20 cellular contexts compared by ENCODE assay signal in the genomic region with DNA sequence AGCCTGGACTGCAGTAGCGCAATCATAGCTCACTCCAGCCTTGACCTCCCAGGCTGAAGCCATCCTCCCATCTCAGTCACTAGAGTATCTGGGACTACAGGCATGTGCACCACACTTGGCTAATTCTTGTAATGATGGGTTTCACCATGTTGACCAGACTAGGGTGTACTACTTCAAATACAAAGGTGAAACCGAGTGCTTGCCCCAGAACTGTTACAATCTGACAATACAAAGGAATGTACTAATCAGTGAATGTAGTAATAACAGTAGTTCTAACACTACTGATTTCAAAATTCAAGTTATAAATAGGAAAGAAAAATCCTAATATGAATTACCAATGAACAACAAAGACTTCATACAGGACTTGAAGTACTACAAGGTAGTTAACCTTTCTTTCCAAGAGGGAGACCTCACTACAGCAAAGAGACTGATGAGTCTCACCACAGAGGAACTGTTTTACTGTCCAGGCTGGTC. TPM values are rescaled to one million over a fixed set of nuclear protein-coding genes. Genes with fewer than 3 reads are reported as not detected.
DNase-seq lines count a peak whose midpoint lies in the region; ATAC-seq and TF ChIP-seq lines count a peak whose summit lies in the region.
"Had no signal": no experiment of that assay in that cellular context is flagged by ENCODE, and none has a peak within 500 bp of the region (broad histone marks: within the 10 kb centered on the region; RNA-seq: fewer than 3 reads in every experiment).

No MANE protein-coding gene starts in this region.

- H3K4me3 ChIP-seq in GM12865 (ENCODE audit: low read depth, low read length) (no peak overlapping the region), H7 (ENCODE audit: insufficient read depth, low read depth, low read length) (no peak overlapping the region)
- H3K4me3 ChIP-seq: esophagus squamous epithelium, GM23248, upper lobe of right lung had no signal

- no peak for DNase-seq in activated CD8-positive, alpha-beta memory T cell treated with anti-CD3 and anti-CD28 coated beads, Interleukin-2, amount 10 ng/mL, durations not matched to agents 7 days and 5 days
- DNase-seq in activated CD8-positive, alpha-beta memory T cell treated with anti-CD3 and anti-CD28 coated beads, Interleukin-2, amount 50 U/mL, for 48 hours, result no peak
- DNase-seq in GM12865 (ENCODE audit: low read depth) (peak; percentile 87), nephron progenitor cell (no peak), H7 (no peak), NCI-H1092 treated with DMSO at 0.1 percent for 48 hours (lab: John Stamatoyannopoulos, UW) (no peak)
- DNase-seq: ACHN; activated effector memory CD4-positive, alpha-beta T cell treated with Interleukin-2 at 50 U/mL for 16 hours; anterior cingulate cortex; COR-L47; effector CD4-positive, alpha-beta T cell; esophagus squamous epithelium; GM23248; NCI-H2081; NCI-H524; nucleus accumbens; stimulated activated naive CD4-positive, alpha-beta T cell; upper lobe of right lung had no signal

- peaks cover 38% of the 10 kb centered on the region for H3K36me3 Mint-ChIP-seq in activated CD8-positive, alpha-beta memory T cell treated with anti-CD3 and anti-CD28 coated beads, Interleukin-2, amount 10 ng/mL, durations not matched to agents 7 days and 5 days
- peaks cover 75% of the 10 kb centered on the region for H3K36me3 Mint-ChIP-seq in nephron progenitor cell (ENCODE audit: low read depth)

- H3K27me3 Mint-ChIP-seq in activated CD8-positive, alpha-beta memory T cell treated with anti-CD3 and anti-CD28 coated beads, Interleukin-2, amount 10 ng/mL, durations not matched to agents 7 days and 5 days, result no peaks in the 10 kb centered on the region
- H3K27me3 Mint-ChIP-seq in nephron progenitor cell (ENCODE audit: low read depth, poor library complexity), result no peaks in the 10 kb centered on the region

- H3K4me1 Mint-ChIP-seq in activated CD8-positive, alpha-beta memory T cell treated with anti-CD3 and anti-CD28 coated beads, Interleukin-2, amount 10 ng/mL, durations not matched to agents 7 days and 5 days, result peaks cover 14% of the 10 kb centered on the region
- peaks cover 9% of the 10 kb centered on the region for H3K4me1 Mint-ChIP-seq in nephron progenitor cell

- TF ChIP-seq CTCF in GM12865 (IDR thresholded peaks at IDR 0.05; ENCODE audit: insufficient read depth, low read depth, low read length, missing control alignments) (no peak), nephron progenitor cell (IDR thresholded peaks at IDR 0.05) (no peak)

- ATAC-seq in activated CD8-positive, alpha-beta memory T cell treated with anti-CD3 and anti-CD28 coated beads, Interleukin-2, amount 10 ng/mL, durations not matched to agents 7 days and 5 days, result peak; percentile 39
- ATAC-seq in HG02870 (IDR thresholded peaks at IDR 0.05; ENCODE audit: unreplicated experiment) (peak; percentile 85), GM21423 (IDR thresholded peaks at IDR 0.05; ENCODE audit: unreplicated experiment) (no peak)
- ATAC-seq: upper lobe of right lung had no signal

- H3K4me3 Mint-ChIP-seq in activated CD8-positive, alpha-beta memory T cell treated with anti-CD3 and anti-CD28 coated beads, Interleukin-2, amount 10 ng/mL, durations not matched to agents 7 days and 5 days, result no peak overlapping the region
- no peak overlapping the region for H3K4me3 Mint-ChIP-seq in nephron progenitor cell

- H3K27ac Mint-ChIP-seq in activated CD8-positive, alpha-beta memory T cell treated with anti-CD3 and anti-CD28 coated beads, Interleukin-2, amount 10 ng/mL, durations not matched to agents 7 days and 5 days, result no peak overlapping the region
- peak overlapping the region; percentile 39 for H3K27ac Mint-ChIP-seq in nephron progenitor cell

- H3K9me3 Mint-ChIP-seq in activated CD8-positive, alpha-beta memory T cell treated with anti-CD3 and anti-CD28 coated beads, Interleukin-2, amount 10 ng/mL, durations not matched to agents 7 days and 5 days (ENCODE audit: low read depth), result no peaks in the 10 kb centered on the region
- H3K9me3 Mint-ChIP-seq in nephron progenitor cell, result peaks cover 4% of the 10 kb centered on the region

- H3K36me3 ChIP-seq in H7 (replicated peaks; ENCODE audit: control insufficient read depth, insufficient read depth, low read length), result peaks cover 14% of the 10 kb centered on the region

- CTCF ChIA-PET in activated CD8-positive, alpha-beta memory T cell treated with anti-CD3 and anti-CD28 coated beads, Interleukin-2, amount 10 ng/mL, durations not matched to agents 7 days and 5 days (lab: Charles Lee), result interaction anchor here (1.7 kb wide), 1 partner anchor 66 kb away, joined by 5 read pairs; no protein-coding TSS in a partner anchor

- H3K27me3 ChIP-seq in H7 (ENCODE audit: control insufficient read depth, insufficient read depth, low read length), result no peaks in the 10 kb centered on the region
- H3K27me3 ChIP-seq: esophagus squamous epithelium, upper lobe of right lung had no signal

RNA-seq across cellular contexts. Expression of gene CRK, which starts 24.4 kb away (rescaled TPM):
- 10 to 100 TPM; 18.3 to 20.7 TPM for total RNA-seq in activated CD8-positive, alpha-beta memory T cell treated with anti-CD3 and anti-CD28 coated beads, Interleukin-2, amount 10 ng/mL, durations not matched to agents 7 days and 5 days
- 60.5 and 68.4 TPM in 2 replicates for total RNA-seq in H7 (2014; rRNA removed; shearing (Covaris generic))

RNA-seq across cellular contexts. Expression of gene YWHAE, which starts 31.6 kb away (rescaled TPM):
- 100 to 1,000 TPM; 341 to 452 TPM for total RNA-seq in activated CD8-positive, alpha-beta memory T cell treated with anti-CD3 and anti-CD28 coated beads, Interleukin-2, amount 10 ng/mL, durations not matched to agents 7 days and 5 days
- total RNA-seq in H7 (2014; rRNA removed; shearing (Covaris generic)), result 303 and 330 TPM in 2 replicates
